Comparison of ENCODE assay signal across 1 cellular context in genomic region chr2:17545680-17546613, GRCh38.
TF ChIP-seq lines count a peak whose summit lies in the region.

No MANE protein-coding gene starts in this region.

TF ChIP-seq in HepG2, 621 proteins besides CTCF, POLR2A, EP300 and RAD21 (continued from another document and continues in another):
- TF ChIP-seq, protein P1, sequence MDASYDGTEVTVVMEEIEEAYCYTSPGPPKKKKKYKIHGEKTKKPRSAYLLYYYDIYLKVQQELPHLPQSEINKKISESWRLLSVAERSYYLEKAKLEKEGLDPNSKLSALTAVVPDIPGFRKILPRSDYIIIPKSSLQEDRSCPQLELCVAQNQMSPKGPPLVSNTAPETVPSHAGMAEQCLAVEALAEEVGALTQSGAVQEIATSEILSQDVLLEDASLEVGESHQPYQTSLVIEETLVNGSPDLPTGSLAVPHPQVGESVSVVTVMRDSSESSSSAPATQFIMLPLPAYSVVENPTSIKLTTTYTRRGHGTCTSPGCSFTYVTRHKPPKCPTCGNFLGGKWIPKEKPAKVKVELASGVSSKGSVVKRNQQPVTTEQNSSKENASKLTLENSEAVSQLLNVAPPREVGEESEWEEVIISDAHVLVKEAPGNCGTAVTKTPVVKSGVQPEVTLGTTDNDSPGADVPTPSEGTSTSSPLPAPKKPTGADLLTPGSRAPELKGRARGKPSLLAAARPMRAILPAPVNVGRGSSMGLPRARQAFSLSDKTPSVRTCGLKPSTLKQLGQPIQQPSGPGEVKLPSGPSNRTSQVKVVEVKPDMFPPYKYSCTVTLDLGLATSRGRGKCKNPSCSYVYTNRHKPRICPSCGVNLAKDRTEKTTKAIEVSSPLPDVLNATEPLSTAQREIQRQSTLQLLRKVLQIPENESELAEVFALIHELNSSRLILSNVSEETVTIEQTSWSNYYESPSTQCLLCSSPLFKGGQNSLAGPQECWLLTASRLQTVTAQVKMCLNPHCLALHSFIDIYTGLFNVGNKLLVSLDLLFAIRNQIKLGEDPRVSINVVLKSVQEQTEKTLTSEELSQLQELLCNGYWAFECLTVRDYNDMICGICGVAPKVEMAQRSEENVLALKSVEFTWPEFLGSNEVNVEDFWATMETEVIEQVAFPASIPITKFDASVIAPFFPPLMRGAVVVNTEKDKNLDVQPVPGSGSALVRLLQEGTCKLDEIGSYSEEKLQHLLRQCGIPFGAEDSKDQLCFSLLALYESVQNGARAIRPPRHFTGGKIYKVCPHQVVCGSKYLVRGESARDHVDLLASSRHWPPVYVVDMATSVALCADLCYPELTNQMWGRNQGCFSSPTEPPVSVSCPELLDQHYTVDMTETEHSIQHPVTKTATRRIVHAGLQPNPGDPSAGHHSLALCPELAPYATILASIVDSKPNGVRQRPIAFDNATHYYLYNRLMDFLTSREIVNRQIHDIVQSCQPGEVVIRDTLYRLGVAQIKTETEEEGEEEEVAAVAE (CRISPR knock-in tag; IDR thresholded peaks at IDR 0.05; ENCODE audit: borderline replicate concordance): no peak
- TF ChIP-seq TEAD2 (CRISPR knock-in tag; IDR thresholded peaks at IDR 0.05) (no peak), ZKSCAN8 (CRISPR knock-in tag; IDR thresholded peaks at IDR 0.05; ENCODE audit: borderline replicate concordance) (no peak), MZF1 (CRISPR knock-in tag; IDR thresholded peaks at IDR 0.05; ENCODE audit: borderline replicate concordance) (no peak), ZNF883 (CRISPR knock-in tag; IDR thresholded peaks at IDR 0.05; ENCODE audit: not compliant biosample characterization) (no peak), DRAP1 (CRISPR knock-in tag; IDR thresholded peaks at IDR 0.05) (peak; percentile 55), AGO2 (optimal IDR thresholded peaks at IDR 0.05; ENCODE audit: low read depth, low read length) (no peak), SMARCE1 (IDR thresholded peaks at IDR 0.05; ENCODE audit: borderline replicate concordance) (no peak), ZFP41 (CRISPR knock-in tag; IDR thresholded peaks at IDR 0.05; ENCODE audit: borderline replicate concordance) (no peak), ZNF713 (CRISPR knock-in tag; IDR thresholded peaks at IDR 0.05) (no peak), ZNF781 (CRISPR knock-in tag; IDR thresholded peaks at IDR 0.05; ENCODE audit: borderline replicate concordance, not compliant biosample characterization) (no peak), TGIF2 (CRISPR knock-in tag; IDR thresholded peaks at IDR 0.05) (no peak), SALL2 (CRISPR knock-in tag; IDR thresholded peaks at IDR 0.05) (no peak), SALL1 (CRISPR knock-in tag; IDR thresholded peaks at IDR 0.05) (no peak), ZNF468 (CRISPR knock-in tag; IDR thresholded peaks at IDR 0.05) (no peak), ZNF224 (CRISPR knock-in tag; IDR thresholded peaks at IDR 0.05) (no peak), ZNF816 (CRISPR knock-in tag; IDR thresholded peaks at IDR 0.05; ENCODE audit: borderline replicate concordance) (no peak), ZNF558 (CRISPR knock-in tag; IDR thresholded peaks at IDR 0.05; ENCODE audit: borderline replicate concordance) (no peak), MIXL1 (CRISPR knock-in tag; IDR thresholded peaks at IDR 0.05) (no peak), SRSF1 (optimal IDR thresholded peaks at IDR 0.05; ENCODE audit: low read depth, low read length) (no peak), NFKB2 (CRISPR knock-in tag; IDR thresholded peaks at IDR 0.05; ENCODE audit: borderline replicate concordance) (no peak), ATF3 (CRISPR knock-in tag; IDR thresholded peaks at IDR 0.05) (no peak), GATAD2A (CRISPR knock-in tag; IDR thresholded peaks at IDR 0.05) (peak; percentile 66), YEATS2 (CRISPR knock-in tag; IDR thresholded peaks at IDR 0.05; ENCODE audit: borderline replicate concordance) (no peak), SRSF9 (IDR thresholded peaks at IDR 0.05; ENCODE audit: borderline replicate concordance, insufficient read depth, low read depth, low read length, poor library complexity, severe bottlenecking) (no peak), ZNF761 (CRISPR knock-in tag; conservative IDR thresholded peaks at IDR 0.05) (no peak), ZFP62 (CRISPR knock-in tag; IDR thresholded peaks at IDR 0.05) (no peak), ZBTB33 (CRISPR knock-in tag; IDR thresholded peaks at IDR 0.05) (no peak), CREM (IDR thresholded peaks at IDR 0.05) (peak; percentile 69; the same call in 1 of the 2 replicates), CREM (CRISPR knock-in tag; IDR thresholded peaks at IDR 0.05) (no peak), EEA1 (CRISPR knock-in tag; IDR thresholded peaks at IDR 0.05; ENCODE audit: borderline replicate concordance) (no peak), ZNF367 (CRISPR knock-in tag; IDR thresholded peaks at IDR 0.05; ENCODE audit: borderline replicate concordance) (no peak), NCOA1 (CRISPR knock-in tag; IDR thresholded peaks at IDR 0.05) (no peak), FOSL2 (CRISPR knock-in tag; IDR thresholded peaks at IDR 0.05) (no peak), ZNF724P (CRISPR knock-in tag; IDR thresholded peaks at IDR 0.05; ENCODE audit: borderline replicate concordance) (no peak), DMTF1 (CRISPR knock-in tag; IDR thresholded peaks at IDR 0.05) (no peak), ATRX (CRISPR knock-in tag; IDR thresholded peaks at IDR 0.05; ENCODE audit: borderline replicate concordance) (no peak), HMG20A (CRISPR knock-in tag; IDR thresholded peaks at IDR 0.05; ENCODE audit: borderline replicate concordance) (peak; percentile 28; the same call in 1 of the 2 replicates), ZNF44 (CRISPR knock-in tag; IDR thresholded peaks at IDR 0.05) (no peak)
- TF ChIP-seq, protein P2, sequence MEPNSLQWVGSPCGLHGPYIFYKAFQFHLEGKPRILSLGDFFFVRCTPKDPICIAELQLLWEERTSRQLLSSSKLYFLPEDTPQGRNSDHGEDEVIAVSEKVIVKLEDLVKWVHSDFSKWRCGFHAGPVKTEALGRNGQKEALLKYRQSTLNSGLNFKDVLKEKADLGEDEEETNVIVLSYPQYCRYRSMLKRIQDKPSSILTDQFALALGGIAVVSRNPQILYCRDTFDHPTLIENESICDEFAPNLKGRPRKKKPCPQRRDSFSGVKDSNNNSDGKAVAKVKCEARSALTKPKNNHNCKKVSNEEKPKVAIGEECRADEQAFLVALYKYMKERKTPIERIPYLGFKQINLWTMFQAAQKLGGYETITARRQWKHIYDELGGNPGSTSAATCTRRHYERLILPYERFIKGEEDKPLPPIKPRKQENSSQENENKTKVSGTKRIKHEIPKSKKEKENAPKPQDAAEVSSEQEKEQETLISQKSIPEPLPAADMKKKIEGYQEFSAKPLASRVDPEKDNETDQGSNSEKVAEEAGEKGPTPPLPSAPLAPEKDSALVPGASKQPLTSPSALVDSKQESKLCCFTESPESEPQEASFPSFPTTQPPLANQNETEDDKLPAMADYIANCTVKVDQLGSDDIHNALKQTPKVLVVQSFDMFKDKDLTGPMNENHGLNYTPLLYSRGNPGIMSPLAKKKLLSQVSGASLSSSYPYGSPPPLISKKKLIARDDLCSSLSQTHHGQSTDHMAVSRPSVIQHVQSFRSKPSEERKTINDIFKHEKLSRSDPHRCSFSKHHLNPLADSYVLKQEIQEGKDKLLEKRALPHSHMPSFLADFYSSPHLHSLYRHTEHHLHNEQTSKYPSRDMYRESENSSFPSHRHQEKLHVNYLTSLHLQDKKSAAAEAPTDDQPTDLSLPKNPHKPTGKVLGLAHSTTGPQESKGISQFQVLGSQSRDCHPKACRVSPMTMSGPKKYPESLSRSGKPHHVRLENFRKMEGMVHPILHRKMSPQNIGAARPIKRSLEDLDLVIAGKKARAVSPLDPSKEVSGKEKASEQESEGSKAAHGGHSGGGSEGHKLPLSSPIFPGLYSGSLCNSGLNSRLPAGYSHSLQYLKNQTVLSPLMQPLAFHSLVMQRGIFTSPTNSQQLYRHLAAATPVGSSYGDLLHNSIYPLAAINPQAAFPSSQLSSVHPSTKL (CRISPR knock-in tag; IDR thresholded peaks at IDR 0.05): peak; percentile 61
- TF ChIP-seq, protein P3, sequence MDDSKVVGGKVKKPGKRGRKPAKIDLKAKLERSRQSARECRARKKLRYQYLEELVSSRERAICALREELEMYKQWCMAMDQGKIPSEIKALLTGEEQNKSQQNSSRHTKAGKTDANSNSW (CRISPR knock-in tag; IDR thresholded peaks at IDR 0.05; ENCODE audit: borderline replicate concordance): no peak
- TF ChIP-seq, protein P4, sequence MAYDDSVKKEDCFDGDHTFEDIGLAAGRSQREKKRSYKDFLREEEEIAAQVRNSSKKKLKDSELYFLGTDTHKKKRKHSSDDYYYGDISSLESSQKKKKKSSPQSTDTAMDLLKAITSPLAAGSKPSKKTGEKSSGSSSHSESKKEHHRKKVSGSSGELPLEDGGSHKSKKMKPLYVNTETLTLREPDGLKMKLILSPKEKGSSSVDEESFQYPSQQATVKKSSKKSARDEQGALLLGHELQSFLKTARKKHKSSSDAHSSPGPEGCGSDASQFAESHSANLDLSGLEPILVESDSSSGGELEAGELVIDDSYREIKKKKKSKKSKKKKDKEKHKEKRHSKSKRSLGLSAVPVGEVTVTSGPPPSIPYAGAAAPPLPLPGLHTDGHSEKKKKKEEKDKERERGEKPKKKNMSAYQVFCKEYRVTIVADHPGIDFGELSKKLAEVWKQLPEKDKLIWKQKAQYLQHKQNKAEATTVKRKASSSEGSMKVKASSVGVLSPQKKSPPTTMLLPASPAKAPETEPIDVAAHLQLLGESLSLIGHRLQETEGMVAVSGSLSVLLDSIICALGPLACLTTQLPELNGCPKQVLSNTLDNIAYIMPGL (CRISPR knock-in tag; IDR thresholded peaks at IDR 0.05; ENCODE audit: borderline replicate concordance in 1 of 2, low read depth in 1 of 2): peak in 1 of 2 experiments; percentile 30; a peak in 1 of 4 replicates
- TF ChIP-seq, protein P5, sequence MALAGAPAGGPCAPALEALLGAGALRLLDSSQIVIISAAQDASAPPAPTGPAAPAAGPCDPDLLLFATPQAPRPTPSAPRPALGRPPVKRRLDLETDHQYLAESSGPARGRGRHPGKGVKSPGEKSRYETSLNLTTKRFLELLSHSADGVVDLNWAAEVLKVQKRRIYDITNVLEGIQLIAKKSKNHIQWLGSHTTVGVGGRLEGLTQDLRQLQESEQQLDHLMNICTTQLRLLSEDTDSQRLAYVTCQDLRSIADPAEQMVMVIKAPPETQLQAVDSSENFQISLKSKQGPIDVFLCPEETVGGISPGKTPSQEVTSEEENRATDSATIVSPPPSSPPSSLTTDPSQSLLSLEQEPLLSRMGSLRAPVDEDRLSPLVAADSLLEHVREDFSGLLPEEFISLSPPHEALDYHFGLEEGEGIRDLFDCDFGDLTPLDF (CRISPR knock-in tag; IDR thresholded peaks at IDR 0.05): no peak
- TF ChIP-seq, protein P6, sequence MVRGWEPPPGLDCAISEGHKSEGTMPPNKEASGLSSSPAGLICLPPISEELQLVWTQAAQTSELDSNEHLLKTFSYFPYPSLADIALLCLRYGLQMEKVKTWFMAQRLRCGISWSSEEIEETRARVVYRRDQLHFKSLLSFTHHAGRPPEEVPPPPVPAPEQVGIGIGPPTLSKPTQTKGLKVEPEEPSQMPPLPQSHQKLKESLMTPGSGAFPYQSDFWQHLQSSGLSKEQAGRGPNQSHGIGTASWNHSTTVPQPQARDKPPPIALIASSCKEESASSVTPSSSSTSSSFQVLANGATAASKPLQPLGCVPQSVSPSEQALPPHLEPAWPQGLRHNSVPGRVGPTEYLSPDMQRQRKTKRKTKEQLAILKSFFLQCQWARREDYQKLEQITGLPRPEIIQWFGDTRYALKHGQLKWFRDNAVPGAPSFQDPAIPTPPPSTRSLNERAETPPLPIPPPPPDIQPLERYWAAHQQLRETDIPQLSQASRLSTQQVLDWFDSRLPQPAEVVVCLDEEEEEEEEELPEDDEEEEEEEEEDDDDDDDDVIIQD (CRISPR knock-in tag; IDR thresholded peaks at IDR 0.05; ENCODE audit: low read depth): no peak
